1 cellular context compared by ENCODE assay signal in the genomic region with DNA sequence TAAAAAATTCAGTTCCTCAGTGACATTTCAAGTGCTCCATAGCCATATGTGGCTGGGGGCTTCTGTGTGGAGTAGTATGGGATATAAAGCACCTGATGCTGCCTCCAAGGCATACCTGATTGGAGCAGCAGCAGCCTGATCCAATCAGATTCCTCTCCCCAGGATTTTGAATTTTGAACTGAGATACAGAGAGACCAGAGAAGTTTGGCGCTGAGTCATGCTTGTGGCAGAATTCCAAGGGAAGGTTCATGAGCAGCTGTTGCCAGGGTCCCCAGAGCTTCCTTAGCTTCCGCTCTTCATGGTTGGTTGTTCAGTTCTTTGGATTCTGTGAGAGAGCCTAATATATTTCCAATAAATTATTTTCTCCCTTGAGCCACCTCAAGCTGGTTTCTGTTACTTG.
TF ChIP-seq lines count a peak whose summit lies in the region.

No MANE protein-coding gene starts in this region.

TF ChIP-seq in GM23338, 12 proteins besides CTCF, POLR2A, EP300 and RAD21 (continued from another document):
- TF ChIP-seq, protein P1, sequence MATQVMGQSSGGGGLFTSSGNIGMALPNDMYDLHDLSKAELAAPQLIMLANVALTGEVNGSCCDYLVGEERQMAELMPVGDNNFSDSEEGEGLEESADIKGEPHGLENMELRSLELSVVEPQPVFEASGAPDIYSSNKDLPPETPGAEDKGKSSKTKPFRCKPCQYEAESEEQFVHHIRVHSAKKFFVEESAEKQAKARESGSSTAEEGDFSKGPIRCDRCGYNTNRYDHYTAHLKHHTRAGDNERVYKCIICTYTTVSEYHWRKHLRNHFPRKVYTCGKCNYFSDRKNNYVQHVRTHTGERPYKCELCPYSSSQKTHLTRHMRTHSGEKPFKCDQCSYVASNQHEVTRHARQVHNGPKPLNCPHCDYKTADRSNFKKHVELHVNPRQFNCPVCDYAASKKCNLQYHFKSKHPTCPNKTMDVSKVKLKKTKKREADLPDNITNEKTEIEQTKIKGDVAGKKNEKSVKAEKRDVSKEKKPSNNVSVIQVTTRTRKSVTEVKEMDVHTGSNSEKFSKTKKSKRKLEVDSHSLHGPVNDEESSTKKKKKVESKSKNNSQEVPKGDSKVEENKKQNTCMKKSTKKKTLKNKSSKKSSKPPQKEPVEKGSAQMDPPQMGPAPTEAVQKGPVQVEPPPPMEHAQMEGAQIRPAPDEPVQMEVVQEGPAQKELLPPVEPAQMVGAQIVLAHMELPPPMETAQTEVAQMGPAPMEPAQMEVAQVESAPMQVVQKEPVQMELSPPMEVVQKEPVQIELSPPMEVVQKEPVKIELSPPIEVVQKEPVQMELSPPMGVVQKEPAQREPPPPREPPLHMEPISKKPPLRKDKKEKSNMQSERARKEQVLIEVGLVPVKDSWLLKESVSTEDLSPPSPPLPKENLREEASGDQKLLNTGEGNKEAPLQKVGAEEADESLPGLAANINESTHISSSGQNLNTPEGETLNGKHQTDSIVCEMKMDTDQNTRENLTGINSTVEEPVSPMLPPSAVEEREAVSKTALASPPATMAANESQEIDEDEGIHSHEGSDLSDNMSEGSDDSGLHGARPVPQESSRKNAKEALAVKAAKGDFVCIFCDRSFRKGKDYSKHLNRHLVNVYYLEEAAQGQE (IDR thresholded peaks at IDR 0.05; ENCODE audit: unreplicated experiment), result no peak
- TF ChIP-seq, protein P2, sequence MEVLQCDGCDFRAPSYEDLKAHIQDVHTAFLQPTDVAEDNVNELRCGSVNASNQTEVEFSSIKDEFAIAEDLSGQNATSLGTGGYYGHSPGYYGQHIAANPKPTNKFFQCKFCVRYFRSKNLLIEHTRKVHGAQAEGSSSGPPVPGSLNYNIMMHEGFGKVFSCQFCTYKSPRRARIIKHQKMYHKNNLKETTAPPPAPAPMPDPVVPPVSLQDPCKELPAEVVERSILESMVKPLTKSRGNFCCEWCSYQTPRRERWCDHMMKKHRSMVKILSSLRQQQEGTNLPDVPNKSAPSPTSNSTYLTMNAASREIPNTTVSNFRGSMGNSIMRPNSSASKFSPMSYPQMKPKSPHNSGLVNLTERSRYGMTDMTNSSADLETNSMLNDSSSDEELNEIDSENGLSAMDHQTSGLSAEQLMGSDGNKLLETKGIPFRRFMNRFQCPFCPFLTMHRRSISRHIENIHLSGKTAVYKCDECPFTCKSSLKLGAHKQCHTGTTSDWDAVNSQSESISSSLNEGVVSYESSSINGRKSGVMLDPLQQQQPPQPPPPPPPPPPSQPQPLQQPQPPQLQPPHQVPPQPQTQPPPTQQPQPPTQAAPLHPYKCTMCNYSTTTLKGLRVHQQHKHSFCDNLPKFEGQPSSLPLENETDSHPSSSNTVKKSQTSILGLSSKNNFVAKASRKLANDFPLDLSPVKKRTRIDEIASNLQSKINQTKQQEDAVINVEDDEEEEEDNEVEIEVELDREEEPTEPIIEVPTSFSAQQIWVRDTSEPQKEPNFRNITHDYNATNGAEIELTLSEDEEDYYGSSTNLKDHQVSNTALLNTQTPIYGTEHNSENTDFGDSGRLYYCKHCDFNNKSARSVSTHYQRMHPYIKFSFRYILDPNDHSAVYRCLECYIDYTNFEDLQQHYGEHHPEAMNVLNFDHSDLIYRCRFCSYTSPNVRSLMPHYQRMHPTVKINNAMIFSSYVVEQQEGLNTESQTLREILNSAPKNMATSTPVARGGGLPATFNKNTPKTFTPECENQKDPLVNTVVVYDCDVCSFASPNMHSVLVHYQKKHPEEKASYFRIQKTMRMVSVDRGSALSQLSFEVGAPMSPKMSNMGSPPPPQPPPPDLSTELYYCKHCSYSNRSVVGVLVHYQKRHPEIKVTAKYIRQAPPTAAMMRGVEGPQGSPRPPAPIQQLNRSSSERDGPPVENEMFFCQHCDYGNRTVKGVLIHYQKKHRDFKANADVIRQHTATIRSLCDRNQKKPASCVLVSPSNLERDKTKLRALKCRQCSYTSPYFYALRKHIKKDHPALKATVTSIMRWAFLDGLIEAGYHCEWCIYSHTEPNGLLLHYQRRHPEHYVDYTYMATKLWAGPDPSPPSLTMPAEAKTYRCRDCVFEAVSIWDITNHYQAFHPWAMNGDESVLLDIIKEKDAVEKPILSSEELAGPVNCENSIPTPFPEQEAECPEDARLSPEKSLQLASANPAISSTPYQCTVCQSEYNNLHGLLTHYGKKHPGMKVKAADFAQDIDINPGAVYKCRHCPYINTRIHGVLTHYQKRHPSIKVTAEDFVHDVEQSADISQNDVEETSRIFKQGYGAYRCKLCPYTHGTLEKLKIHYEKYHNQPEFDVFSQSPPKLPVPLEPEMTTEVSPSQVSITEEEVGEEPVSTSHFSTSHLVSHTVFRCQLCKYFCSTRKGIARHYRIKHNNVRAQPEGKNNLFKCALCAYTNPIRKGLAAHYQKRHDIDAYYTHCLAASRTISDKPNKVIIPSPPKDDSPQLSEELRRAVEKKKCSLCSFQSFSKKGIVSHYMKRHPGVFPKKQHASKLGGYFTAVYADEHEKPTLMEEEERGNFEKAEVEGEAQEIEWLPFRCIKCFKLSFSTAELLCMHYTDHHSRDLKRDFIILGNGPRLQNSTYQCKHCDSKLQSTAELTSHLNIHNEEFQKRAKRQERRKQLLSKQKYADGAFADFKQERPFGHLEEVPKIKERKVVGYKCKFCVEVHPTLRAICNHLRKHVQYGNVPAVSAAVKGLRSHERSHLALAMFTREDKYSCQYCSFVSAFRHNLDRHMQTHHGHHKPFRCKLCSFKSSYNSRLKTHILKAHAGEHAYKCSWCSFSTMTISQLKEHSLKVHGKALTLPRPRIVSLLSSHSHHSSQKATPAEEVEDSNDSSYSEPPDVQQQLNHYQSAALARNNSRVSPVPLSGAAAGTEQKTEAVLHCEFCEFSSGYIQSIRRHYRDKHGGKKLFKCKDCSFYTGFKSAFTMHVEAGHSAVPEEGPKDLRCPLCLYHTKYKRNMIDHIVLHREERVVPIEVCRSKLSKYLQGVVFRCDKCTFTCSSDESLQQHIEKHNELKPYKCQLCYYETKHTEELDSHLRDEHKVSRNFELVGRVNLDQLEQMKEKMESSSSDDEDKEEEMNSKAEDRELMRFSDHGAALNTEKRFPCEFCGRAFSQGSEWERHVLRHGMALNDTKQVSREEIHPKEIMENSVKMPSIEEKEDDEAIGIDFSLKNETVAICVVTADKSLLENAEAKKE (CRISPR knock-in tag; IDR thresholded peaks at IDR 0.05), result no peak
- TF ChIP-seq ZNF331 (CRISPR knock-in tag; IDR thresholded peaks at IDR 0.05; ENCODE audit: low read depth), result no peak
- TF ChIP-seq POLR2AphosphoS5 (IDR thresholded peaks at IDR 0.05; ENCODE audit: low read depth), result no peak
- no peak for TF ChIP-seq EZH2phosphoT487 (IDR thresholded peaks at IDR 0.05; ENCODE audit: unreplicated experiment)
